25 cellular contexts compared by ENCODE assay signal in genomic region chr1:167392200-167392696, GRCh38.
"Had no signal": no experiment of that assay in that cellular context is flagged by ENCODE, and none has a peak within 500 bp of the region (broad histone marks: within the 10 kb centered on the region; RNA-seq: fewer than 3 reads in every experiment).

No MANE protein-coding gene starts in this region.

- H3K27ac ChIP-seq: HL-60, SJSA1, SK-N-MC had no signal

- DNase-seq: Karpas-422, KG1, MG63, NCI-H1092, NCI-H1105 treated with DMSO at 0.1 percent for 48 hours, NCI-H1417 treated with DMSO at 0.1 percent for 48 hours, NCI-H146, NCI-H1694 treated with DMSO at 0.1 percent for 48 hours, NCI-H1930, NCI-H2081 treated with DMSO at 0.1 percent for 48 hours, NCI-H2171, NCI-H226, NCI-H446, NCI-H510A, NCI-H524 treated with DMSO at 0.1 percent for 48 hours, NCI-H69, NCI-H774, Right ventricle myocardium superior, RPMI8226, SIG-M5 had no signal

- H3K4me1 ChIP-seq: SJSA1 had no signal

- H3K4me3 ChIP-seq: MG63, SJSA1, SK-N-MC had no signal

- H3K9me3 ChIP-seq: MG63, SJSA1 had no signal

- FAIRE-seq: HTR-8/SVneo, RCC 7860 had no signal

- H3K27me3 ChIP-seq: MG63, SJSA1 had no signal
